1 cellular context compared by ENCODE assay signal in genomic region chr17:2935622-2936021, GRCh38.
TF ChIP-seq lines count a peak whose summit lies in the region.

No MANE protein-coding gene starts in this region.

TF ChIP-seq in IMR-90, 13 proteins besides CTCF, POLR2A, EP300 and RAD21 (continued from another document):
- TF ChIP-seq ELK1 (IDR thresholded peaks at IDR 0.05; ENCODE audit: borderline replicate concordance, low read depth, low read length) (no peak), CHD1 (IDR thresholded peaks at IDR 0.05; ENCODE audit: low read depth, low read length) (no peak), MAZ (IDR thresholded peaks at IDR 0.05; ENCODE audit: borderline replicate concordance, low read depth, low read length) (no peak), NFE2L2 (IDR thresholded peaks at IDR 0.05; ENCODE audit: low read depth, low read length) (no peak), BHLHE40 (IDR thresholded peaks at IDR 0.05; ENCODE audit: low read depth, low read length) (no peak), RCOR1 (IDR thresholded peaks at IDR 0.05; ENCODE audit: insufficient replicate concordance, low read length) (no peak), RFX5 (IDR thresholded peaks at IDR 0.05; ENCODE audit: low read depth, low read length) (no peak), MXI1 (IDR thresholded peaks at IDR 0.05; ENCODE audit: borderline replicate concordance, low read depth, low read length) (no peak), SMC3 (IDR thresholded peaks at IDR 0.05; ENCODE audit: low read depth, low read length) (no peak)
